Comparison of ENCODE assay signal across 8 cellular contexts in the genomic region with DNA sequence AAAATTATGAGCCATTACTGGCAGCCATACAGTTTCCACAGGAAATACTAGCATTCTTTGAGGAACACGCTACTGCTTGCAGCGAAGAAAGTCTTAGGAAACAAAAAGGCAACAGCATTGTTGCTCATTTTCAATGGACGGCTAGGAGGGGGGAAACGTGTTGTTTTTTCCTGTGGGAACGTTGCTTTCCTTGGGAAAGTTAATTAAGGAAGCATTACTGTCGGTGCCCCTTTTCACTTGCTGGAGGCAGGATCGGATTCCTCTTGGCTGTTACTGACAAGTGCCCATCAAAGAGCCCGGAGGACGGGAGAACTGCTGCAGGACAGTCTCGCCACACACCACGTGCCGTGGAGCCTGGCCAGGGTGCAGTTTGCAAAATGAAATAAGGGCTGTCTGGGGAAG. TPM values are rescaled to one million over a fixed set of nuclear protein-coding genes. Genes with fewer than 3 reads are reported as not detected.
DNase-seq lines count a peak whose midpoint lies in the region; ATAC-seq and TF ChIP-seq lines count a peak whose summit lies in the region.

No MANE protein-coding gene starts in this region.

- H3K9me3 ChIP-seq in spleen, result peaks cover 0 to 8% (median 0%) of the 10 kb centered on the region in 8 donors
- no peaks in the 10 kb centered on the region for H3K9me3 ChIP-seq in CD8-positive, alpha-beta T cell (ENCODE audit: low read length)

- peak overlapping the region; percentile 35; the same call in 1 of the 2 replicates for H3K27ac Mint-ChIP-seq in HFFc6
- H3K27ac Mint-ChIP-seq in MCF 10A (ENCODE audit: low read depth, unreplicated experiment), result no peak overlapping the region
- no peak overlapping the region for H3K27ac Mint-ChIP-seq in CD8-positive, alpha-beta T cell

- no peaks in the 10 kb centered on the region for H3K36me3 ChIP-seq in spleen
- H3K36me3 ChIP-seq in CD8-positive, alpha-beta T cell (ENCODE audit: insufficient read depth, low read length), result no peaks in the 10 kb centered on the region

- POLR2A ChIA-PET in MCF 10A (lab: Yijun Ruan, JAX), result interaction anchor here (0.6 kb wide), 1 partner anchor 161 kb away, joined by 3 read pairs; no protein-coding TSS in a partner anchor
- POLR2A ChIA-PET in CD8-positive, alpha-beta T cell (lab: Charles Lee), result no interaction called here

- no TSS peak for BruUV-seq in MCF 10A (replicated peaks; lab: Mats Ljungman, UMichigan)

- peaks cover 0 to 64% (median 15%) of the 10 kb centered on the region in 7 donors for H3K27me3 ChIP-seq in spleen (replicated peaks in 1 of 7)
- H3K27me3 ChIP-seq in CD8-positive, alpha-beta T cell (ENCODE audit: insufficient read depth, low read length), result peaks cover 2% of the 10 kb centered on the region

- H3K4me3 Mint-ChIP-seq in HFFc6 (peak overlapping the region; percentile 91), MCF 10A (ENCODE audit: unreplicated experiment) (peak overlapping the region; percentile 77)
- no peak overlapping the region for H3K4me3 Mint-ChIP-seq in CD8-positive, alpha-beta T cell

- H3K4me1 Mint-ChIP-seq in HFFc6 (ENCODE audit: low read depth), result peaks cover 34% of the 10 kb centered on the region
- peaks cover 13% of the 10 kb centered on the region for H3K4me1 Mint-ChIP-seq in MCF 10A (ENCODE audit: insufficient read depth, unreplicated experiment)
- peaks cover 8% of the 10 kb centered on the region for H3K4me1 Mint-ChIP-seq in CD8-positive, alpha-beta T cell (ENCODE audit: low read depth)

- no peak for TF ChIP-seq POLR2A in spleen (IDR thresholded peaks at IDR 0.05)

- CTCF ChIA-PET in MCF 10A (lab: Yijun Ruan, JAX), result interaction anchor here (1.0 kb wide), 2 partner anchors 11 to 90 kb away, joined by 3 read pairs; no protein-coding TSS in a partner anchor
- CTCF ChIA-PET in CD8-positive, alpha-beta T cell (lab: Charles Lee), result no interaction called here

- TF ChIP-seq CTCF in HFFc6 (IDR thresholded peaks at IDR 0.05) (no peak), MCF 10A (IDR thresholded peaks at IDR 0.05; ENCODE audit: unreplicated experiment) (no peak), spleen (IDR thresholded peaks at IDR 0.05 in 8 of 11, conservative IDR thresholded peaks at IDR 0.05 in 3 of 11) (no peak)
- no peak for TF ChIP-seq CTCF in CD8-positive, alpha-beta T cell (IDR thresholded peaks at IDR 0.05)

- peaks cover 0 to 23% (median 13%) of the 10 kb centered on the region in 6 donors for H3K4me1 ChIP-seq in spleen
- H3K4me1 ChIP-seq in CD8-positive, alpha-beta T cell (ENCODE audit: insufficient read depth, low read length), result no peaks in the 10 kb centered on the region

- H3K36me3 Mint-ChIP-seq in HFFc6 (ENCODE audit: low read depth) (no peaks in the 10 kb centered on the region), MCF 10A (ENCODE audit: insufficient read depth, unreplicated experiment) (no peaks in the 10 kb centered on the region)
- H3K36me3 Mint-ChIP-seq in CD8-positive, alpha-beta T cell, result no peaks in the 10 kb centered on the region

- ATAC-seq in CD8-positive, alpha-beta T cell, result no peak

- DNase-seq in HFFc6 (peak; percentile 29), MCF 10A (ENCODE audit: unreplicated experiment) (peak; percentile 45), islet precursor cell (peak; percentile 62), spleen (no peak), SHP77 (lab: John Stamatoyannopoulos, UW) (no peak)
- DNase-seq in stimulated activated CD4-positive, alpha-beta T cell treated with anti-CD3 and anti-CD28 coated beads, Interleukin-4, amount 100 ng/mL, for 24 hours, result no peak
- DNase-seq in CD8-positive, alpha-beta T cell, result no peak
- DNase-seq in activated CD8-positive, alpha-beta memory T cell treated with anti-CD3 and anti-CD28 coated beads for 24 hours, result no peak

- peak overlapping the region; percentile 16 to 70 (median 47) for H3K4me3 ChIP-seq in spleen
- H3K4me3 ChIP-seq in CD8-positive, alpha-beta T cell (ENCODE audit: low read depth, low read length), result no peak overlapping the region

- peak overlapping the region in 7 of 8 donors; percentile 52 to 86 (median 78) for H3K27ac ChIP-seq in spleen
- no peak overlapping the region for H3K27ac ChIP-seq in CD8-positive, alpha-beta T cell (ENCODE audit: low read depth, low read length)

- 1 to 5% (median 3%) methylated on average over 12 of the region's 12 CpGs for WGBS in spleen, 5 donors

- H3K9me3 Mint-ChIP-seq in HFFc6 (no peaks in the 10 kb centered on the region), MCF 10A (ENCODE audit: unreplicated experiment) (no peaks in the 10 kb centered on the region)
- no peaks in the 10 kb centered on the region for H3K9me3 Mint-ChIP-seq in CD8-positive, alpha-beta T cell

- intact Hi-C loops in MCF 10A (cut with micrococcal nuclease), result loop anchor here (5.0 kb wide), 1 partner anchor 116 kb away; no protein-coding TSS in a partner anchor
- intact Hi-C loops in spleen (cut with DNase I; ENCODE audit: low total_unique reads), result loop anchor here (10.0 kb wide), 1 partner anchor 82 kb away; no protein-coding TSS in a partner anchor
- intact Hi-C loops in CD8-positive, alpha-beta T cell (cut with DNase I, micrococcal nuclease), result no loop called here

- H3K27me3 Mint-ChIP-seq in HFFc6 (ENCODE audit: insufficient read depth) (peaks cover 13% of the 10 kb centered on the region), MCF 10A (ENCODE audit: insufficient read depth, unreplicated experiment) (peaks cover 24% of the 10 kb centered on the region)
- peaks cover 46% of the 10 kb centered on the region for H3K27me3 Mint-ChIP-seq in CD8-positive, alpha-beta T cell (ENCODE audit: low read depth)

RNA-seq across cellular contexts. Expression of gene SNCAIP, which starts 1.0 kb away (rescaled TPM):
- total RNA-seq in HFFc6 (2021; fragmentation: NEBNext Ultra II Directional; extraction: Animal tissue kit (Norgen Biotek cat#: 25700)), result 1 to 10 TPM in 3 of 6 experiments, under 1 TPM in 3; 0.09 to 2.7 (median 1.3) TPM
- total RNA-seq in MCF 10A (2022) (0.12 and 0.21 TPM in 2 replicates), spleen (10 to 100 TPM in 6 of 7 donors, 1 to 10 TPM in 1; 9.9 to 51.3 (median 19.8) TPM)
- 10 to 100 TPM in 1 of 3 donors, 1 to 10 TPM in 2; 5.4 to 12.1 (median 6.9) TPM for polyA plus RNA-seq in spleen
- total RNA-seq in CD8-positive, alpha-beta T cell, result not detected

Comparison
In these comparisons a context has a peak if more than half of its experiments do, and no peak if none do; other contexts are left out.
1. DNase-seq: peak in HFFc6 (single experiment), MCF 10A (single experiment) and islet precursor cell (single experiment); none in spleen (single experiment), SHP77 (0 of 2), stimulated activated CD4-positive, alpha-beta T cell treated with anti-CD3 and anti-CD28 coated beads, Interleukin-4, amount 100 ng/mL, for 24 hours (single experiment), CD8-positive, alpha-beta T cell (0 of 7) and activated CD8-positive, alpha-beta memory T cell treated with anti-CD3 and anti-CD28 coated beads for 24 hours (single experiment).
2. intact Hi-C loops: an anchor here in MCF 10A (5.0 kb wide) and spleen (10.0 kb wide); none called in CD8-positive, alpha-beta T cell.